In the genomic region with DNA sequence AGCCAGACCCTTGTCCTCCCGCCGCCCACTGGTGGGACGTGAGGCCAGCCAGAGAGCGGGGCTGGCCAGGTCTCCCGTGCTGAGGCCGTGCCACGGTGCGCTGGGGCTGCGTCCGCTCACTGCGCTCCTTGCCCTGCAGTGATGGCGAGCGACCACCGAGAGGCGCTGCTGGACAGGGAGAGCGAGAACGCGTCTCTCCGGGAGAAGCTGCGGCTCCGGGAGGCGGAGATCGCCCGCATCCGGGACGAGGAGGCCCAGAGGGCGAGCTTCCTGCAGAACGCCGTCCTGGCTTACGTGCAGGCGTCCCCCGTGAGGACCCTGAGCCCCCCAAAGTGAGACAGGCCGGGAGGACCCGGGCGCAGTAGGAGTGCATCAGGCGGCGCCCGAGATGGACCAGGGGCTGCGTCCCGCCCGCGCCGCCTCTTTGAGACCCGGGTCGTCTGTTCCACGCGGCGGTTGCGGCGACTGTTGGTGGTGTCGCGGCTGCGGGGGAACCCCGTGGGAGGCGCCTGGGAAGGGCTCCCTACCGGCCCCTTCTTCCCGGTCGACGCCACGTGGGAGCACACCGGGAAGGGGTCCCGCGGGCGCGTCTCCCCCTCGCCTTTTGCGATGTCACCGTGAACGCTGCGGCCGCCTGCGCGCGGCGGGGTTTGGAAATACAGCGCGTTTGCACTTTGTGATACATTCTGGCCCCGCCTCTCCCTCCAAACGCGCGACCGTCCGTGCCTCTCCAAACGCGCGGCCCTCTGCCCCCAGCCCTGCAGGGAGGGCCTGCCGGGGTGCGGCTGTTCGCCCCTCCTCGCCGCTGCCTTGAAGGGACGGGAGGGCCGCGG, we compare ENCODE assay signal across 1 cellular context.
A peak's percentile ranks its signal among the peaks of the same experiment; 100 is the strongest.
TF ChIP-seq lines count a peak whose summit lies in the region.

No MANE protein-coding gene starts in this region.

TF ChIP-seq in K562, 482 proteins besides CTCF, POLR2A, EP300 and RAD21 (continued from another document and continues in another):
- TF ChIP-seq, protein P1, sequence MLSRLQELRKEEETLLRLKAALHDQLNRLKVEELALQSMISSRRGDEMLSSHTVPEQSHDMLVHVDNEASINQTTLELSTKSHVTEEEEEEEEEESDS (CRISPR knock-in tag; IDR thresholded peaks at IDR 0.05) = no peak
- no peak for TF ChIP-seq PCBP2 (IDR thresholded peaks at IDR 0.05; ENCODE audit: low read depth, low read length, poor library complexity, severe bottlenecking)
- TF ChIP-seq, protein P2, sequence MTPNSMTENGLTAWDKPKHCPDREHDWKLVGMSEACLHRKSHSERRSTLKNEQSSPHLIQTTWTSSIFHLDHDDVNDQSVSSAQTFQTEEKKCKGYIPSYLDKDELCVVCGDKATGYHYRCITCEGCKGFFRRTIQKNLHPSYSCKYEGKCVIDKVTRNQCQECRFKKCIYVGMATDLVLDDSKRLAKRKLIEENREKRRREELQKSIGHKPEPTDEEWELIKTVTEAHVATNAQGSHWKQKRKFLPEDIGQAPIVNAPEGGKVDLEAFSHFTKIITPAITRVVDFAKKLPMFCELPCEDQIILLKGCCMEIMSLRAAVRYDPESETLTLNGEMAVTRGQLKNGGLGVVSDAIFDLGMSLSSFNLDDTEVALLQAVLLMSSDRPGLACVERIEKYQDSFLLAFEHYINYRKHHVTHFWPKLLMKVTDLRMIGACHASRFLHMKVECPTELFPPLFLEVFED (CRISPR knock-in tag; conservative IDR thresholded peaks at IDR 0.05) = no peak
- no peak for TF ChIP-seq NR1H2 (CRISPR knock-in tag; IDR thresholded peaks at IDR 0.05)
- TF ChIP-seq SMAD3 (CRISPR knock-in tag; conservative IDR thresholded peaks at IDR 0.05) = no peak
- no peak for TF ChIP-seq ZNF445 (CRISPR knock-in tag; IDR thresholded peaks at IDR 0.05; ENCODE audit: low read depth)
- TF ChIP-seq, protein P3, sequence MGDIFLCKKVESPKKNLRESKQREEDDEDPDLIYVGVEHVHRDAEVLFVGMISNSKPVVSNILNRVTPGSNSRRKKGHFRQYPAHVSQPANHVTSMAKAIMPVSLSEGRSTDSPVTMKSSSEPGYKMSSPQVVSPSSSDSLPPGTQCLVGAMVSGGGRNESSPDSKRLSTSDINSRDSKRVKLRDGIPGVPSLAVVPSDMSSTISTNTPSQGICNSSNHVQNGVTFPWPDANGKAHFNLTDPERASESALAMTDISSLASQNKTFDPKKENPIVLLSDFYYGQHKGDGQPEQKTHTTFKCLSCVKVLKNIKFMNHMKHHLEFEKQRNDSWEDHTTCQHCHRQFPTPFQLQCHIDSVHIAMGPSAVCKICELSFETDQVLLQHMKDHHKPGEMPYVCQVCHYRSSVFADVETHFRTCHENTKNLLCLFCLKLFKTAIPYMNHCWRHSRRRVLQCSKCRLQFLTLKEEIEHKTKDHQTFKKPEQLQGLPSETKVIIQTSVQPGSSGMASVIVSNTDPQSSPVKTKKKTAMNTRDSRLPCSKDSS (IDR thresholded peaks at IDR 0.05; ENCODE audit: low read depth, partially characterized antibody) = no peak
- TF ChIP-seq SUPT5H (IDR thresholded peaks at IDR 0.05) = peak; percentile 59; the same call in 1 of the 2 replicates
- TF ChIP-seq, protein P4, sequence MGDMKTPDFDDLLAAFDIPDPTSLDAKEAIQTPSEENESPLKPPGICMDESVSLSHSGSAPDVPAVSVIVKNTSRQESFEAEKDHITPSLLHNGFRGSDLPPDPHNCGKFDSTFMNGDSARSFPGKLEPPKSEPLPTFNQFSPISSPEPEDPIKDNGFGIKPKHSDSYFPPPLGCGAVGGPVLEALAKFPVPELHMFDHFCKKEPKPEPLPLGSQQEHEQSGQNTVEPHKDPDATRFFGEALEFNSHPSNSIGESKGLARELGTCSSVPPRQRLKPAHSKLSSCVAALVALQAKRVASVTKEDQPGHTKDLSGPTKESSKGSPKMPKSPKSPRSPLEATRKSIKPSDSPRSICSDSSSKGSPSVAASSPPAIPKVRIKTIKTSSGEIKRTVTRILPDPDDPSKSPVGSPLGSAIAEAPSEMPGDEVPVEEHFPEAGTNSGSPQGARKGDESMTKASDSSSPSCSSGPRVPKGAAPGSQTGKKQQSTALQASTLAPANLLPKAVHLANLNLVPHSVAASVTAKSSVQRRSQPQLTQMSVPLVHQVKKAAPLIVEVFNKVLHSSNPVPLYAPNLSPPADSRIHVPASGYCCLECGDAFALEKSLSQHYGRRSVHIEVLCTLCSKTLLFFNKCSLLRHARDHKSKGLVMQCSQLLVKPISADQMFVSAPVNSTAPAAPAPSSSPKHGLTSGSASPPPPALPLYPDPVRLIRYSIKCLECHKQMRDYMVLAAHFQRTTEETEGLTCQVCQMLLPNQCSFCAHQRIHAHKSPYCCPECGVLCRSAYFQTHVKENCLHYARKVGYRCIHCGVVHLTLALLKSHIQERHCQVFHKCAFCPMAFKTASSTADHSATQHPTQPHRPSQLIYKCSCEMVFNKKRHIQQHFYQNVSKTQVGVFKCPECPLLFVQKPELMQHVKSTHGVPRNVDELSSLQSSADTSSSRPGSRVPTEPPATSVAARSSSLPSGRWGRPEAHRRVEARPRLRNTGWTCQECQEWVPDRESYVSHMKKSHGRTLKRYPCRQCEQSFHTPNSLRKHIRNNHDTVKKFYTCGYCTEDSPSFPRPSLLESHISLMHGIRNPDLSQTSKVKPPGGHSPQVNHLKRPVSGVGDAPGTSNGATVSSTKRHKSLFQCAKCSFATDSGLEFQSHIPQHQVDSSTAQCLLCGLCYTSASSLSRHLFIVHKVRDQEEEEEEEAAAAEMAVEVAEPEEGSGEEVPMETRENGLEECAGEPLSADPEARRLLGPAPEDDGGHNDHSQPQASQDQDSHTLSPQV (IDR thresholded peaks at IDR 0.05) = no peak
- no peak for TF ChIP-seq PML (IDR thresholded peaks at IDR 0.05; ENCODE audit: low read length)
- TF ChIP-seq PYGO2 (tag; IDR thresholded peaks at IDR 0.05) = no peak
- TF ChIP-seq, protein P5, sequence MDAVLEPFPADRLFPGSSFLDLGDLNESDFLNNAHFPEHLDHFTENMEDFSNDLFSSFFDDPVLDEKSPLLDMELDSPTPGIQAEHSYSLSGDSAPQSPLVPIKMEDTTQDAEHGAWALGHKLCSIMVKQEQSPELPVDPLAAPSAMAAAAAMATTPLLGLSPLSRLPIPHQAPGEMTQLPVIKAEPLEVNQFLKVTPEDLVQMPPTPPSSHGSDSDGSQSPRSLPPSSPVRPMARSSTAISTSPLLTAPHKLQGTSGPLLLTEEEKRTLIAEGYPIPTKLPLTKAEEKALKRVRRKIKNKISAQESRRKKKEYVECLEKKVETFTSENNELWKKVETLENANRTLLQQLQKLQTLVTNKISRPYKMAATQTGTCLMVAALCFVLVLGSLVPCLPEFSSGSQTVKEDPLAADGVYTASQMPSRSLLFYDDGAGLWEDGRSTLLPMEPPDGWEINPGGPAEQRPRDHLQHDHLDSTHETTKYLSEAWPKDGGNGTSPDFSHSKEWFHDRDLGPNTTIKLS (IDR thresholded peaks at IDR 0.05; ENCODE audit: borderline replicate concordance, low read depth) = peak; percentile 37; the same call in 1 of the 2 replicates
- TF ChIP-seq, protein P6, sequence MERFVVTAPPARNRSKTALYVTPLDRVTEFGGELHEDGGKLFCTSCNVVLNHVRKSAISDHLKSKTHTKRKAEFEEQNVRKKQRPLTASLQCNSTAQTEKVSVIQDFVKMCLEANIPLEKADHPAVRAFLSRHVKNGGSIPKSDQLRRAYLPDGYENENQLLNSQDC (CRISPR knock-in tag; IDR thresholded peaks at IDR 0.05) = 0 out of 2 replicates have a peak, but pooled peaks have one; percentile 24
- TF ChIP-seq, protein P7, sequence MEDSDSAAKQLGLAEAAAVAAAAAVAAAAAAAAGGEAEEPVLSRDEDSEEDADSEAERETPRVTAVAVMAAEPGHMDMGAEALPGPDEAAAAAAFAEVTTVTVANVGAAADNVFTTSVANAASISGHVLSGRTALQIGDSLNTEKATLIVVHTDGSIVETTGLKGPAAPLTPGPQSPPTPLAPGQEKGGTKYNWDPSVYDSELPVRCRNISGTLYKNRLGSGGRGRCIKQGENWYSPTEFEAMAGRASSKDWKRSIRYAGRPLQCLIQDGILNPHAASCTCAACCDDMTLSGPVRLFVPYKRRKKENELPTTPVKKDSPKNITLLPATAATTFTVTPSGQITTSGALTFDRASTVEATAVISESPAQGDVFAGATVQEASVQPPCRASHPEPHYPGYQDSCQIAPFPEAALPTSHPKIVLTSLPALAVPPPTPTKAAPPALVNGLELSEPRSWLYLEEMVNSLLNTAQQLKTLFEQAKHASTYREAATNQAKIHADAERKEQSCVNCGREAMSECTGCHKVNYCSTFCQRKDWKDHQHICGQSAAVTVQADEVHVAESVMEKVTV (CRISPR knock-in tag; IDR thresholded peaks at IDR 0.05) = peak; percentile 94
- TF ChIP-seq, protein P8, sequence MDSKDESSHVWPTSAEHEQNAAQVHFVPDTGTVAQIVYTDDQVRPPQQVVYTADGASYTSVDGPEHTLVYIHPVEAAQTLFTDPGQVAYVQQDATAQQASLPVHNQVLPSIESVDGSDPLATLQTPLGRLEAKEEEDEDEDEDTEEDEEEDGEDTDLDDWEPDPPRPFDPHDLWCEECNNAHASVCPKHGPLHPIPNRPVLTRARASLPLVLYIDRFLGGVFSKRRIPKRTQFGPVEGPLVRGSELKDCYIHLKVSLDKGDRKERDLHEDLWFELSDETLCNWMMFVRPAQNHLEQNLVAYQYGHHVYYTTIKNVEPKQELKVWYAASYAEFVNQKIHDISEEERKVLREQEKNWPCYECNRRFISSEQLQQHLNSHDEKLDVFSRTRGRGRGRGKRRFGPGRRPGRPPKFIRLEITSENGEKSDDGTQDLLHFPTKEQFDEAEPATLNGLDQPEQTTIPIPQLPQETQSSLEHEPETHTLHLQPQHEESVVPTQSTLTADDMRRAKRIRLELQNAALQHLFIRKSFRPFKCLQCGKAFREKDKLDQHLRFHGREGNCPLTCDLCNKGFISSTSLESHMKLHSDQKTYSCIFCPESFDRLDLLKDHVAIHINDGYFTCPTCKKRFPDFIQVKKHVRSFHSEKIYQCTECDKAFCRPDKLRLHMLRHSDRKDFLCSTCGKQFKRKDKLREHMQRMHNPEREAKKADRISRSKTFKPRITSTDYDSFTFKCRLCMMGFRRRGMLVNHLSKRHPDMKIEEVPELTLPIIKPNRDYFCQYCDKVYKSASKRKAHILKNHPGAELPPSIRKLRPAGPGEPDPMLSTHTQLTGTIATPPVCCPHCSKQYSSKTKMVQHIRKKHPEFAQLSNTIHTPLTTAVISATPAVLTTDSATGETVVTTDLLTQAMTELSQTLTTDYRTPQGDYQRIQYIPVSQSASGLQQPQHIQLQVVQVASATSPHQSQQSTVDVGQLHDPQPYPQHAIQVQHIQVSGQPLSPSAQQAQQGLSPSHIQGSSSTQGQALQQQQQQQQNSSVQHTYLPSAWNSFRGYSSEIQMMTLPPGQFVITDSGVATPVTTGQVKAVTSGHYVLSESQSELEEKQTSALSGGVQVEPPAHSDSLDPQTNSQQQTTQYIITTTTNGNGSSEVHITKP (IDR thresholded peaks at IDR 0.05; ENCODE audit: partially characterized antibody) = no peak
- TF ChIP-seq, protein P9, sequence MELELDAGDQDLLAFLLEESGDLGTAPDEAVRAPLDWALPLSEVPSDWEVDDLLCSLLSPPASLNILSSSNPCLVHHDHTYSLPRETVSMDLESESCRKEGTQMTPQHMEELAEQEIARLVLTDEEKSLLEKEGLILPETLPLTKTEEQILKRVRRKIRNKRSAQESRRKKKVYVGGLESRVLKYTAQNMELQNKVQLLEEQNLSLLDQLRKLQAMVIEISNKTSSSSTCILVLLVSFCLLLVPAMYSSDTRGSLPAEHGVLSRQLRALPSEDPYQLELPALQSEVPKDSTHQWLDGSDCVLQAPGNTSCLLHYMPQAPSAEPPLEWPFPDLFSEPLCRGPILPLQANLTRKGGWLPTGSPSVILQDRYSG (tag; conservative IDR thresholded peaks at IDR 0.05; ENCODE audit: low read depth) = no peak
- TF ChIP-seq FOXK1 (CRISPR knock-in tag; IDR thresholded peaks at IDR 0.05; ENCODE audit: borderline replicate concordance) = no peak
- no peak for TF ChIP-seq DDX20 (tag; IDR thresholded peaks at IDR 0.05; ENCODE audit: low read depth)
- TF ChIP-seq POLR2AphosphoS2 (IDR thresholded peaks at IDR 0.05; ENCODE audit: low read length) = no peak
- no peak for TF ChIP-seq KLF13 (tag; IDR thresholded peaks at IDR 0.05; ENCODE audit: borderline replicate concordance, low read depth)
- TF ChIP-seq BRD4 (IDR thresholded peaks at IDR 0.05) = no peak
- no peak for TF ChIP-seq ZC3H8 (IDR thresholded peaks at IDR 0.05)
- TF ChIP-seq KDM1A (IDR thresholded peaks at IDR 0.05) = no peak
- no peak for TF ChIP-seq WHSC1 (IDR thresholded peaks at IDR 0.05; ENCODE audit: low read length)
- no peak for TF ChIP-seq ZNF165 (CRISPR knock-in tag; IDR thresholded peaks at IDR 0.05; ENCODE audit: borderline replicate concordance)
- TF ChIP-seq ZSCAN32 (CRISPR knock-in tag; IDR thresholded peaks at IDR 0.05) = no peak
- TF ChIP-seq TGIF2 (CRISPR knock-in tag; IDR thresholded peaks at IDR 0.05) = no peak
- TF ChIP-seq YY1 (IDR thresholded peaks at IDR 0.05; ENCODE audit: borderline replicate concordance in 1 of 3, control insufficient read depth in 1 of 3, extremely low read depth in 1 of 3, insufficient read depth in 3 of 3, insufficient read length in 1 of 3, insufficient replicate concordance in 2 of 3, low read depth in 1 of 3, low read length in 2 of 3) = peak in 2 of 3 experiments; percentile 39 to 52
- no peak for TF ChIP-seq ATF1 (CRISPR knock-in tag; IDR thresholded peaks at IDR 0.05)
- TF ChIP-seq ATF1 (tag; IDR thresholded peaks at IDR 0.05) = peak; percentile 67
- no peak for TF ChIP-seq MAFG (tag; conservative IDR thresholded peaks at IDR 0.05)
- no peak for TF ChIP-seq TCF7L2 (IDR thresholded peaks at IDR 0.05; ENCODE audit: low read depth, low read length)
- no peak for TF ChIP-seq SP2 (IDR thresholded peaks at IDR 0.05; ENCODE audit: extremely low read depth, low read depth, low read length, poor library complexity, severe bottlenecking)
- peak; percentile 83 for TF ChIP-seq SP1 (CRISPR knock-in tag; IDR thresholded peaks at IDR 0.05)
- TF ChIP-seq, protein P10, sequence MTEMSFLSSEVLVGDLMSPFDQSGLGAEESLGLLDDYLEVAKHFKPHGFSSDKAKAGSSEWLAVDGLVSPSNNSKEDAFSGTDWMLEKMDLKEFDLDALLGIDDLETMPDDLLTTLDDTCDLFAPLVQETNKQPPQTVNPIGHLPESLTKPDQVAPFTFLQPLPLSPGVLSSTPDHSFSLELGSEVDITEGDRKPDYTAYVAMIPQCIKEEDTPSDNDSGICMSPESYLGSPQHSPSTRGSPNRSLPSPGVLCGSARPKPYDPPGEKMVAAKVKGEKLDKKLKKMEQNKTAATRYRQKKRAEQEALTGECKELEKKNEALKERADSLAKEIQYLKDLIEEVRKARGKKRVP (CRISPR knock-in tag; IDR thresholded peaks at IDR 0.05) = no peak
- TF ChIP-seq, protein P11, sequence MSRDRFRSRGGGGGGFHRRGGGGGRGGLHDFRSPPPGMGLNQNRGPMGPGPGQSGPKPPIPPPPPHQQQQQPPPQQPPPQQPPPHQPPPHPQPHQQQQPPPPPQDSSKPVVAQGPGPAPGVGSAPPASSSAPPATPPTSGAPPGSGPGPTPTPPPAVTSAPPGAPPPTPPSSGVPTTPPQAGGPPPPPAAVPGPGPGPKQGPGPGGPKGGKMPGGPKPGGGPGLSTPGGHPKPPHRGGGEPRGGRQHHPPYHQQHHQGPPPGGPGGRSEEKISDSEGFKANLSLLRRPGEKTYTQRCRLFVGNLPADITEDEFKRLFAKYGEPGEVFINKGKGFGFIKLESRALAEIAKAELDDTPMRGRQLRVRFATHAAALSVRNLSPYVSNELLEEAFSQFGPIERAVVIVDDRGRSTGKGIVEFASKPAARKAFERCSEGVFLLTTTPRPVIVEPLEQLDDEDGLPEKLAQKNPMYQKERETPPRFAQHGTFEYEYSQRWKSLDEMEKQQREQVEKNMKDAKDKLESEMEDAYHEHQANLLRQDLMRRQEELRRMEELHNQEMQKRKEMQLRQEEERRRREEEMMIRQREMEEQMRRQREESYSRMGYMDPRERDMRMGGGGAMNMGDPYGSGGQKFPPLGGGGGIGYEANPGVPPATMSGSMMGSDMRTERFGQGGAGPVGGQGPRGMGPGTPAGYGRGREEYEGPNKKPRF (IDR thresholded peaks at IDR 0.05; ENCODE audit: low read depth, low read length) = no peak
